Comparison of ENCODE assay signal across 7 cellular contexts in genomic region chr17:42120161-42121065, GRCh38. TPM values are rescaled to one million over a fixed set of nuclear protein-coding genes. Genes with fewer than 3 reads are reported as not detected.
DNase-seq lines count a peak whose midpoint lies in the region; ATAC-seq lines count a peak whose summit lies in the region.
"Had no signal": no experiment of that assay in that cellular context is flagged by ENCODE, and none has a peak within 500 bp of the region (broad histone marks: within the 10 kb centered on the region; RNA-seq: fewer than 3 reads in every experiment).

No MANE protein-coding gene starts in this region.

- peak overlapping the region; percentile 64 for H3K4me3 ChIP-seq in adipocyte (ENCODE audit: low read length)

- H3K36me3 ChIP-seq in adipocyte (ENCODE audit: control insufficient read depth, insufficient read depth, low read length, severe bottlenecking): peaks cover 24% of the 10 kb centered on the region

- no peaks in the 10 kb centered on the region for H3K9me3 ChIP-seq in adipocyte (ENCODE audit: control insufficient read depth, low read length)

- ATAC-seq in HG02610 (IDR thresholded peaks at IDR 0.05; ENCODE audit: unreplicated experiment): no peak

- H3K9ac ChIP-seq in adipocyte (ENCODE audit: low read length): peak overlapping the region; percentile 41

- no peaks in the 10 kb centered on the region for H3K27me3 ChIP-seq in adipocyte (replicated peaks; ENCODE audit: control insufficient read depth, insufficient read depth, low read length)

- DNase-seq in DMS53 (lab: John Stamatoyannopoulos, UW) (peak; percentile 20), DMS53 treated with DMSO at 0.1 percent for 48 hours (lab: John Stamatoyannopoulos, UW; ENCODE audit: unreplicated experiment) (no peak), adipocyte (ENCODE audit: low read depth) (peak; percentile 22), myocyte (ENCODE audit: low read depth) (peak; percentile 58), NCI-H1436 (lab: John Stamatoyannopoulos, UW) (no peak)

- H3K4me1 ChIP-seq in adipocyte (ENCODE audit: control insufficient read depth, insufficient read depth, low read length): peaks cover 10% of the 10 kb centered on the region

RNA-seq across cellular contexts. Expression of gene KAT2A, which starts 0.8 kb away (rescaled TPM):
- total RNA-seq in myocyte: 26.5 and 32.6 TPM in 2 replicates
- 32.8 TPM for polyA plus RNA-seq in myocyte (2012)

RNA-seq across cellular contexts. Expression of gene HSPB9, which starts 2.2 kb away (rescaled TPM):
- total RNA-seq in myocyte: not detected in 2 replicates
- 0.40 TPM for polyA plus RNA-seq in myocyte (2012)
- total RNA-seq: glomerular endothelial cell had no signal

RNA-seq across cellular contexts. Expression of gene DHX58, which starts 7.9 kb away (rescaled TPM):
- total RNA-seq in myocyte: 9.3 and 11.3 TPM in 2 replicates
- polyA plus RNA-seq in myocyte (2012): 12.9 TPM

RNA-seq across cellular contexts. Expression of gene ZNF385C, which starts 22.1 kb away (rescaled TPM):
- 0.05 and 0.36 TPM in 2 replicates for total RNA-seq in myocyte
- 0.15 TPM for polyA plus RNA-seq in myocyte (2012)
- total RNA-seq: glomerular endothelial cell had no signal

RNA-seq across cellular contexts. Expression of gene RAB5C, which starts 34.4 kb away (rescaled TPM):
- 73.6 and 73.9 TPM in 2 replicates for total RNA-seq in myocyte
- 148 TPM for polyA plus RNA-seq in myocyte (2012)

Comparison
In these comparisons a context has a peak if more than half of its experiments do, and no peak if none do; other contexts are left out.
1. DNase-seq: peak in DMS53 (single experiment), adipocyte (single experiment) and myocyte (single experiment); none in DMS53 treated with DMSO at 0.1 percent for 48 hours (single experiment) and NCI-H1436 (single experiment).